In the genomic region with DNA sequence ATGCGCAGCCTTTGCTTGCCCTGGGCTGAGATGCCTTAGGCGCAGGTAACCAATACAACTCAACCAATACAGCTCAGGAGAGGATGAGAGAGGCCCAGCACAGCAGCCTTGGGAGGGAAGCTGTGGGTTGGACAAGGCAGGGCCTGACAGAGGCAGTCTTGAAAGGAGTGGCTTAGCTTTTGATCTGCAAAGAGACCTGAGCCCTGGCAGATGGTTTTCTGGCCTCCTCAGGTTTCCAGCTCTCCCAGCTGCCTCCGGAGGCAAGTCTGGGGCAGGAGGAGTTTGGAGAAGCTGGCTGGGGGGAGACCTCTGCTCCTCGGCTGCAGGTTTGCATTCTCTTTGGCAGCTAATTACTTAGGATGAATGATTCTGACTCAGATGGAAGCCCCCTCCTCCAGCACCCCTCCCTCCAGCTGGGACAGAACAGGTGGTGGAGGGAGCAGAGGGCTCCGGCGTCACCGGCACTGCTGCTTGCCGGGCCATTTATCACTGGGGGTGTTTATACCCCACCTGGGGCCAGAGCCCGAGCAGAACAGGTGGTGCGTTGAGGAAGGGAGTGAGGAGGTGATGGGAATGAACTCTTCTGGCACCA, we compare ENCODE assay signal across 15 cellular contexts. TPM values are rescaled to one million over a fixed set of nuclear protein-coding genes. Genes with fewer than 3 reads are reported as not detected.
DNase-seq lines count a peak whose midpoint lies in the region; ATAC-seq and TF ChIP-seq lines count a peak whose summit lies in the region.
"Had no signal": no experiment of that assay in that cellular context is flagged by ENCODE, and none has a peak within 500 bp of the region (broad histone marks: within the 10 kb centered on the region; RNA-seq: fewer than 3 reads in every experiment).

No MANE protein-coding gene starts in this region.

- ATAC-seq in natural killer cell treated with Interleukin-12 subunit alpha and Interleukin-12 subunit beta and Interleukin-15 and Interleukin-18, amount 100 ng/mL, for 72 hours: peak in 1 of 2 donors; percentile 31
- ATAC-seq in natural killer cell: no peak
- ATAC-seq in WTC11: peak; percentile 73
- peak; percentile 20 for ATAC-seq in stimulated activated effector memory CD8-positive, alpha-beta T cell treated with anti-CD3 and anti-CD28 coated beads, Interleukin-12 subunit alpha, Interleukin-12 subunit beta, amount 100 ng/mL, for 72 hours
- no peak for ATAC-seq in GM18498 (IDR thresholded peaks at IDR 0.05; ENCODE audit: unreplicated experiment)
- ATAC-seq: lower lobe of right lung; naive thymus-derived CD8-positive, alpha-beta T cell had no signal

- intact Hi-C loops in natural killer cell (cut with micrococcal nuclease): no loop called here

- no peaks in the 10 kb centered on the region for H3K36me3 Mint-ChIP-seq in natural killer cell treated with Interleukin-12 subunit alpha and Interleukin-12 subunit beta and Interleukin-15 and Interleukin-18, amount 100 ng/mL, for 72 hours
- H3K36me3 Mint-ChIP-seq in natural killer cell (no peaks in the 10 kb centered on the region), WTC11 (no peaks in the 10 kb centered on the region)
- no peaks in the 10 kb centered on the region for H3K36me3 Mint-ChIP-seq in stimulated activated effector memory CD8-positive, alpha-beta T cell treated with anti-CD3 and anti-CD28 coated beads, Interleukin-12 subunit alpha, Interleukin-12 subunit beta, amount 100 ng/mL, for 72 hours
- H3K36me3 Mint-ChIP-seq: CD8-positive, alpha-beta memory T cell; naive thymus-derived CD8-positive, alpha-beta T cell had no signal

- H3K4me3 Mint-ChIP-seq in natural killer cell treated with Interleukin-12 subunit alpha and Interleukin-12 subunit beta and Interleukin-15 and Interleukin-18, amount 100 ng/mL, for 72 hours: no peak overlapping the region
- H3K4me3 Mint-ChIP-seq in natural killer cell (no peak overlapping the region), WTC11 (peak overlapping the region; percentile 53)
- H3K4me3 Mint-ChIP-seq in stimulated activated effector memory CD8-positive, alpha-beta T cell treated with anti-CD3 and anti-CD28 coated beads, Interleukin-12 subunit alpha, Interleukin-12 subunit beta, amount 100 ng/mL, for 72 hours: no peak overlapping the region
- H3K4me3 Mint-ChIP-seq: CD8-positive, alpha-beta memory T cell; central memory CD8-positive, alpha-beta T cell; naive thymus-derived CD8-positive, alpha-beta T cell had no signal

- H3K27ac Mint-ChIP-seq in natural killer cell treated with Interleukin-12 subunit alpha and Interleukin-12 subunit beta and Interleukin-15 and Interleukin-18, amount 100 ng/mL, for 72 hours: no peak overlapping the region
- no peak overlapping the region for H3K27ac Mint-ChIP-seq in natural killer cell
- H3K27ac Mint-ChIP-seq in WTC11: peak overlapping the region; percentile 93
- no peak overlapping the region for H3K27ac Mint-ChIP-seq in stimulated activated effector memory CD8-positive, alpha-beta T cell treated with anti-CD3 and anti-CD28 coated beads, Interleukin-12 subunit alpha, Interleukin-12 subunit beta, amount 100 ng/mL, for 72 hours
- H3K27ac Mint-ChIP-seq: CD8-positive, alpha-beta memory T cell had no signal

- CTCF ChIA-PET in WTC11 (lab: Charles Lee): interaction anchor here (0.6 to 14.2 kb wide), 34 partner anchors 10 to 374 kb away, joined by 3 to 233 read pairs (median 4); no protein-coding TSS in a partner anchor

- H3K4me1 Mint-ChIP-seq in natural killer cell treated with Interleukin-12 subunit alpha and Interleukin-12 subunit beta and Interleukin-15 and Interleukin-18, amount 100 ng/mL, for 72 hours (ENCODE audit: low read depth in 2 of 2): no peaks in the 10 kb centered on the region
- H3K4me1 Mint-ChIP-seq in natural killer cell (peaks cover 0 to 6% of the 10 kb centered on the region in 2 donors), WTC11 (peaks cover 74% of the 10 kb centered on the region)
- peaks cover 7% of the 10 kb centered on the region for H3K4me1 Mint-ChIP-seq in stimulated activated effector memory CD8-positive, alpha-beta T cell treated with anti-CD3 and anti-CD28 coated beads, Interleukin-12 subunit alpha, Interleukin-12 subunit beta, amount 100 ng/mL, for 72 hours
- H3K4me1 Mint-ChIP-seq: CD8-positive, alpha-beta memory T cell; naive thymus-derived CD8-positive, alpha-beta T cell had no signal

- H3K27me3 Mint-ChIP-seq in natural killer cell treated with Interleukin-12 subunit alpha and Interleukin-12 subunit beta and Interleukin-15 and Interleukin-18, amount 100 ng/mL, for 72 hours: peaks cover 40 to 59% of the 10 kb centered on the region in 2 donors
- peaks cover 52 to 74% of the 10 kb centered on the region in 2 donors for H3K27me3 Mint-ChIP-seq in natural killer cell (ENCODE audit: low read depth in 2 of 2)
- peaks cover 7% of the 10 kb centered on the region for H3K27me3 Mint-ChIP-seq in WTC11 (ENCODE audit: low read depth)

- TF ChIP-seq CTCF in natural killer cell (IDR thresholded peaks at IDR 0.05) (no peak), WTC11 (IDR thresholded peaks at IDR 0.05) (no peak)

- no peaks in the 10 kb centered on the region for H3K9me3 Mint-ChIP-seq in natural killer cell treated with Interleukin-12 subunit alpha and Interleukin-12 subunit beta and Interleukin-15 and Interleukin-18, amount 100 ng/mL, for 72 hours
- H3K9me3 Mint-ChIP-seq in natural killer cell: no peaks in the 10 kb centered on the region
- no peaks in the 10 kb centered on the region for H3K9me3 Mint-ChIP-seq in WTC11
- no peaks in the 10 kb centered on the region for H3K9me3 Mint-ChIP-seq in stimulated activated effector memory CD8-positive, alpha-beta T cell treated with anti-CD3 and anti-CD28 coated beads, Interleukin-12 subunit alpha, Interleukin-12 subunit beta, amount 100 ng/mL, for 72 hours
- H3K9me3 Mint-ChIP-seq: CD8-positive, alpha-beta memory T cell; central memory CD8-positive, alpha-beta T cell; naive thymus-derived CD8-positive, alpha-beta T cell had no signal

- POLR2A ChIA-PET in WTC11 (lab: Charles Lee): interaction anchor here (1.1 to 1.7 kb wide), 2 partner anchors 11 to 37 kb away, joined by 5 read pairs; no protein-coding TSS in a partner anchor

- DNase-seq in natural killer cell treated with Interleukin-12 subunit alpha and Interleukin-12 subunit beta and Interleukin-15 and Interleukin-18, amount 100 ng/mL, for 72 hours (ENCODE audit: low spot score): peak; percentile 42
- DNase-seq in natural killer cell: no peak
- DNase-seq in NCI-H2196 treated with DMSO at 0.1 percent for 48 hours (lab: John Stamatoyannopoulos, UW; ENCODE audit: unreplicated experiment): peak; percentile 65
- DNase-seq in WTC11 (ENCODE audit: low spot score): peak; percentile 59
- no peak for DNase-seq in stimulated activated effector memory CD8-positive, alpha-beta T cell treated with anti-CD3 and anti-CD28 coated beads, Interleukin-12 subunit alpha, Interleukin-12 subunit beta, amount 100 ng/mL, for 72 hours (ENCODE audit: low spot score in 2 of 2)
- no peak for DNase-seq in activated naive CD4-positive, alpha-beta T cell (lab: John Stamatoyannopoulos, UW)
- DNase-seq in COLO829 (ENCODE audit: low spot score): no peak
- DNase-seq: ACHN; activated CD4-positive, alpha-beta T cell treated with anti-CD3 and anti-CD28 coated beads, Interleukin-2, amount 50 U/mL, for 48 hours; CD8-positive, alpha-beta memory T cell; foreskin fibroblast; lower lobe of right lung; naive thymus-derived CD8-positive, alpha-beta T cell had no signal

TF ChIP-seq in WTC11, 78 proteins besides CTCF, POLR2A, EP300 and RAD21 (continues in another document):
- TF ChIP-seq, protein P1, sequence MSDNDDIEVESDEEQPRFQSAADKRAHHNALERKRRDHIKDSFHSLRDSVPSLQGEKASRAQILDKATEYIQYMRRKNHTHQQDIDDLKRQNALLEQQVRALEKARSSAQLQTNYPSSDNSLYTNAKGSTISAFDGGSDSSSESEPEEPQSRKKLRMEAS (CRISPR knock-in tag; IDR thresholded peaks at IDR 0.05): 0 out of 2 replicates have a peak, but pooled peaks have one; percentile 18
- TF ChIP-seq, protein P2, sequence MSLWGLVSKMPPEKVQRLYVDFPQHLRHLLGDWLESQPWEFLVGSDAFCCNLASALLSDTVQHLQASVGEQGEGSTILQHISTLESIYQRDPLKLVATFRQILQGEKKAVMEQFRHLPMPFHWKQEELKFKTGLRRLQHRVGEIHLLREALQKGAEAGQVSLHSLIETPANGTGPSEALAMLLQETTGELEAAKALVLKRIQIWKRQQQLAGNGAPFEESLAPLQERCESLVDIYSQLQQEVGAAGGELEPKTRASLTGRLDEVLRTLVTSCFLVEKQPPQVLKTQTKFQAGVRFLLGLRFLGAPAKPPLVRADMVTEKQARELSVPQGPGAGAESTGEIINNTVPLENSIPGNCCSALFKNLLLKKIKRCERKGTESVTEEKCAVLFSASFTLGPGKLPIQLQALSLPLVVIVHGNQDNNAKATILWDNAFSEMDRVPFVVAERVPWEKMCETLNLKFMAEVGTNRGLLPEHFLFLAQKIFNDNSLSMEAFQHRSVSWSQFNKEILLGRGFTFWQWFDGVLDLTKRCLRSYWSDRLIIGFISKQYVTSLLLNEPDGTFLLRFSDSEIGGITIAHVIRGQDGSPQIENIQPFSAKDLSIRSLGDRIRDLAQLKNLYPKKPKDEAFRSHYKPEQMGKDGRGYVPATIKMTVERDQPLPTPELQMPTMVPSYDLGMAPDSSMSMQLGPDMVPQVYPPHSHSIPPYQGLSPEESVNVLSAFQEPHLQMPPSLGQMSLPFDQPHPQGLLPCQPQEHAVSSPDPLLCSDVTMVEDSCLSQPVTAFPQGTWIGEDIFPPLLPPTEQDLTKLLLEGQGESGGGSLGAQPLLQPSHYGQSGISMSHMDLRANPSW (CRISPR knock-in tag; conservative IDR thresholded peaks at IDR 0.05; ENCODE audit: low read depth): no peak
- TF ChIP-seq, protein P3, sequence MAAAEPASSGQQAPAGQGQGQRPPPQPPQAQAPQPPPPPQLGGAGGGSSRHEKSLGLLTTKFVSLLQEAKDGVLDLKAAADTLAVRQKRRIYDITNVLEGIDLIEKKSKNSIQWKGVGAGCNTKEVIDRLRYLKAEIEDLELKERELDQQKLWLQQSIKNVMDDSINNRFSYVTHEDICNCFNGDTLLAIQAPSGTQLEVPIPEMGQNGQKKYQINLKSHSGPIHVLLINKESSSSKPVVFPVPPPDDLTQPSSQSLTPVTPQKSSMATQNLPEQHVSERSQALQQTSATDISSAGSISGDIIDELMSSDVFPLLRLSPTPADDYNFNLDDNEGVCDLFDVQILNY (CRISPR knock-in tag; IDR thresholded peaks at IDR 0.05): no peak
- TF ChIP-seq, protein P4, sequence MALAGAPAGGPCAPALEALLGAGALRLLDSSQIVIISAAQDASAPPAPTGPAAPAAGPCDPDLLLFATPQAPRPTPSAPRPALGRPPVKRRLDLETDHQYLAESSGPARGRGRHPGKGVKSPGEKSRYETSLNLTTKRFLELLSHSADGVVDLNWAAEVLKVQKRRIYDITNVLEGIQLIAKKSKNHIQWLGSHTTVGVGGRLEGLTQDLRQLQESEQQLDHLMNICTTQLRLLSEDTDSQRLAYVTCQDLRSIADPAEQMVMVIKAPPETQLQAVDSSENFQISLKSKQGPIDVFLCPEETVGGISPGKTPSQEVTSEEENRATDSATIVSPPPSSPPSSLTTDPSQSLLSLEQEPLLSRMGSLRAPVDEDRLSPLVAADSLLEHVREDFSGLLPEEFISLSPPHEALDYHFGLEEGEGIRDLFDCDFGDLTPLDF (CRISPR knock-in tag; IDR thresholded peaks at IDR 0.05): no peak

RNA-seq across cellular contexts. Expression of a gene that starts 50.7 kb away (rescaled TPM):
- 10 to 100 TPM; 48.9 to 67.6 TPM for total RNA-seq in natural killer cell treated with Interleukin-12 subunit alpha and Interleukin-12 subunit beta and Interleukin-15 and Interleukin-18, amount 100 ng/mL, for 72 hours
- total RNA-seq in natural killer cell: 10 to 100 TPM; 24.1 to 29.4 (median 24.6) TPM
- total RNA-seq in WTC11 (2021): 45.7 to 47.8 TPM (median 46.1 TPM) in 3 replicates

Comparison
In these comparisons a context has a peak if more than half of its experiments do, and no peak if none do; other contexts are left out.
1. DNase-seq: peak in natural killer cell treated with Interleukin-12 subunit alpha and Interleukin-12 subunit beta and Interleukin-15 and Interleukin-18, amount 100 ng/mL, for 72 hours (single experiment), NCI-H2196 treated with DMSO at 0.1 percent for 48 hours (single experiment) and WTC11 (single experiment); none in natural killer cell (single experiment), stimulated activated effector memory CD8-positive, alpha-beta T cell treated with anti-CD3 and anti-CD28 coated beads, Interleukin-12 subunit alpha, Interleukin-12 subunit beta, amount 100 ng/mL, for 72 hours (0 of 2), activated naive CD4-positive, alpha-beta T cell (0 of 4) and COLO829 (single experiment).
2. ATAC-seq: peak in WTC11 (single experiment) and stimulated activated effector memory CD8-positive, alpha-beta T cell treated with anti-CD3 and anti-CD28 coated beads, Interleukin-12 subunit alpha, Interleukin-12 subunit beta, amount 100 ng/mL, for 72 hours (single experiment); none in natural killer cell (0 of 3) and GM18498 (single experiment).